Comparison of ENCODE assay signal across 26 cellular contexts in the genomic region with DNA sequence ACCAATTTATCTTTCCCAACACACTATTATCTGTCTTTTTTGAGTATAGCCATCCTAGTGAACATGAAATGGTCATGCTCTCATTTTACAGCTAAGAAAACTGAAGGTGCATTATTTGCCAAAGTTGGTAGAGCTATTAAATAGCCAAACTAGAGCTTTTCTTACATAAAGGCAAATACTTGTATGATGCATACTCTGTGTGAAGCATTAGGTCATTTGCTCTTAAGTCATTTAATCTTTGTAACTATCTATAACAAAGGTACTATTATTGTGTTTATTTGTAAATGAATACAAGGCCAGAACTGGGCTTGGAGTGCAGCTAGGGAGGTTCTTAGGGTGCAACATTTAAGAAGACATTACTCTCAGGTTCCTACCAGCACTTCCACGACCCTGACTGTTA.
A peak's percentile ranks its signal among the peaks of the same experiment; 100 is the strongest.
DNase-seq lines count a peak whose midpoint lies in the region; ATAC-seq and TF ChIP-seq lines count a peak whose summit lies in the region.
"Had no signal": no experiment of that assay in that cellular context is flagged by ENCODE, and none has a peak within 500 bp of the region (broad histone marks: within the 10 kb centered on the region; RNA-seq: fewer than 3 reads in every experiment).

No MANE protein-coding gene starts in this region.

- peaks cover 18% of the 10 kb centered on the region for H3F3A ChIP-seq in GM23248 (ENCODE audit: insufficient read depth)
- no peaks in the 10 kb centered on the region for H3F3A ChIP-seq in PC-3 (ENCODE audit: low read length, unreplicated experiment)

- intact Hi-C loops in PC-3 (cut with micrococcal nuclease): loop anchor here (5.0 kb wide), 1 partner anchor 38 kb away; no protein-coding TSS in a partner anchor

- in situ Hi-C loops in GM23248 (cut with MboI): no loop called here

- H3K4me1 ChIP-seq in GM23248 (ENCODE audit: insufficient read depth) (peaks cover 20% of the 10 kb centered on the region), PC-3 (ENCODE audit: insufficient read depth, low read length) (peaks cover 29% of the 10 kb centered on the region), foreskin keratinocyte (peaks cover 13% of the 10 kb centered on the region)
- H3K4me1 ChIP-seq: BLaER1 treated with 17β-estradiol and CSF1 and Interleukin-3, amounts not matched to agents 10 nM and 100 nM; Caco-2 had no signal

- 96 to 100% methylated on average over 1 of the region's 1 CpG for WGBS in GM23248 (ENCODE audit: low coverage in 1 of 2, low lambda C conversion rate in 2 of 2, missing lambda C conversion rate in 2 of 2), 2 experiments

- no peak overlapping the region for H3K4me2 ChIP-seq in GM23248 (ENCODE audit: unreplicated experiment)
- 0 out of 2 replicates have a peak overlapping the region, but pooled peaks have one; percentile 7 for H3K4me2 ChIP-seq in PC-3 (ENCODE audit: low read length)
- H3K4me2 ChIP-seq: BLaER1 treated with 17β-estradiol and CSF1 and Interleukin-3, amounts not matched to agents 10 nM and 100 nM had no signal

- no peak overlapping the region for H3K9ac ChIP-seq in GM23248
- H3K9ac ChIP-seq in PC-3 (ENCODE audit: low read length): peak overlapping the region; percentile 70
- H3K9ac ChIP-seq: BLaER1 treated with 17β-estradiol and CSF1 and Interleukin-3, amounts not matched to agents 10 nM and 100 nM had no signal

- H3K27me3 ChIP-seq in AG04450 (ENCODE audit: control insufficient read depth, insufficient read depth, low read length) (no peaks in the 10 kb centered on the region), GM23248 (replicated peaks; ENCODE audit: insufficient read depth) (no peaks in the 10 kb centered on the region), PC-3 (ENCODE audit: low read length) (no peaks in the 10 kb centered on the region), foreskin keratinocyte (no peaks in the 10 kb centered on the region)
- H3K27me3 ChIP-seq: BLaER1 treated with 17β-estradiol and CSF1 and Interleukin-3, amounts not matched to agents 10 nM and 100 nM; SJSA1 had no signal

- CTCF ChIA-PET in AG04450 (lab: Charles Lee): interaction anchor here (0.6 to 1.9 kb wide), 4 partner anchors 123 to 492 kb away, joined by 3 to 6 read pairs (median 3); partner anchors contain the start of gene THSD4
- CTCF ChIA-PET in PC-3 (lab: Charles Lee): no interaction called here

- H4K20me1 ChIP-seq in GM23248 (ENCODE audit: insufficient read depth) (no peaks in the 10 kb centered on the region), PC-3 (ENCODE audit: low read length) (no peaks in the 10 kb centered on the region)
- H4K20me1 ChIP-seq: BLaER1 treated with 17β-estradiol and CSF1 and Interleukin-3, amounts not matched to agents 10 nM and 100 nM had no signal

- TF ChIP-seq CTCF in AG04450 (IDR thresholded peaks at IDR 0.05; ENCODE audit: low read depth, low read length) (no peak), PC-3 (conservative IDR thresholded peaks at IDR 0.05; ENCODE audit: low read depth, low read length) (no peak), foreskin keratinocyte (conservative IDR thresholded peaks at IDR 0.05) (no peak)

- H3K9me2 ChIP-seq in GM23248 (ENCODE audit: insufficient read depth): peaks cover 3% of the 10 kb centered on the region; the same call in 1 of the 2 replicates
- H3K9me2 ChIP-seq in PC-3 (replicated peaks; ENCODE audit: low read length): no peaks in the 10 kb centered on the region

- ATAC-seq in PC-3: peak; percentile 24
- ATAC-seq in foreskin keratinocyte: no peak
- ATAC-seq in GM18498 (IDR thresholded peaks at IDR 0.05; ENCODE audit: unreplicated experiment): no peak
- ATAC-seq: GM12878, HCT116, K562, Panc1 had no signal

- H3K27ac ChIP-seq in AG04450 (ENCODE audit: low read depth, low read length) (peak overlapping the region; percentile 58), GM23248 (no peak overlapping the region), PC-3 (ENCODE audit: low read length) (peak overlapping the region; percentile 92), foreskin keratinocyte (peak overlapping the region; percentile 53)
- H3K27ac ChIP-seq: BLaER1 treated with 17β-estradiol and CSF1 and Interleukin-3, amounts not matched to agents 10 nM and 100 nM; SJSA1 had no signal

- H3K9me3 ChIP-seq in AG04450 (ENCODE audit: control insufficient read depth, insufficient read depth, low read length) (no peaks in the 10 kb centered on the region), GM23248 (ENCODE audit: low read depth) (no peaks in the 10 kb centered on the region), PC-3 (ENCODE audit: low read length) (no peaks in the 10 kb centered on the region)
- H3K9me3 ChIP-seq: BLaER1 treated with 17β-estradiol and CSF1 and Interleukin-3, amounts not matched to agents 10 nM and 100 nM; Caco-2; SJSA1 had no signal

- H3K4me3 ChIP-seq in AG04450 (ENCODE audit: low read depth, low read length): no peak overlapping the region
- H3K4me3 ChIP-seq in GM23248: no peak overlapping the region
- H3K4me3 ChIP-seq in PC-3 (ENCODE audit: low read length): no peak overlapping the region
- H3K4me3 ChIP-seq: BLaER1 treated with 17β-estradiol and CSF1 and Interleukin-3, amounts not matched to agents 10 nM and 100 nM; GM12878; K562; SJSA1 had no signal

- POLR2A ChIA-PET in AG04450 (lab: Yijun Ruan, JAX): interaction anchor here (1.0 to 2.0 kb wide), 6 partner anchors 10 to 135 kb away, joined by 3 to 10 read pairs (median 4); no protein-coding TSS in a partner anchor
- POLR2A ChIA-PET in PC-3 (lab: Charles Lee; ENCODE audit: unreplicated experiment): interaction anchor here (0.6 kb wide), 1 partner anchor 273 kb away, joined by 3 read pairs; no protein-coding TSS in a partner anchor

- H3K79me2 ChIP-seq in GM23248 (ENCODE audit: insufficient read depth): no peaks in the 10 kb centered on the region
- H3K79me2 ChIP-seq in PC-3 (ENCODE audit: low read length): 0 out of 2 replicates have a peak, but pooled peaks cover 10% of the 10 kb centered on the region

- H3K36me3 ChIP-seq in GM23248 (ENCODE audit: low read depth): peaks cover 10% of the 10 kb centered on the region; the same call in 1 of the 2 replicates
- peaks cover 22% of the 10 kb centered on the region for H3K36me3 ChIP-seq in PC-3 (ENCODE audit: low read depth, low read length)
- H3K36me3 ChIP-seq: BLaER1 treated with 17β-estradiol and CSF1 and Interleukin-3, amounts not matched to agents 10 nM and 100 nM; SJSA1 had no signal

- DNase-seq in AG04450 (ENCODE audit: low read depth, low spot score) (no peak), GM23248 (peak; percentile 32), PC-3 (peak; percentile 41), foreskin keratinocyte (no peak), kidney glomerular epithelial cell (lab: John Stamatoyannopoulos, UW) (no peak), NCI-H2227 treated with DMSO at 0.1 percent for 48 hours (lab: John Stamatoyannopoulos, UW) (no peak)
- DNase-seq: ACHN; Caco-2; CD4-positive, alpha-beta memory T cell; DMS 273 treated with DMSO at 0.1 percent for 48 hours; DMS79 treated with DMSO at 0.1 percent for 48 hours; GOT3; MM.1S; NCI-H1048; NCI-H1436; NCI-H1930; NCI-H226; NCI-H510A treated with DMSO at 0.1 percent for 48 hours; NCI-H748 treated with DMSO at 0.1 percent for 48 hours had no signal

- H2AFZ ChIP-seq in GM23248: no peak overlapping the region
- no peak overlapping the region for H2AFZ ChIP-seq in PC-3 (ENCODE audit: low read length)

- no TSS peak for BruUV-seq in PC-3 (replicated peaks; lab: Mats Ljungman, UMichigan)

Comparison
In these comparisons a context has a peak if more than half of its experiments do, and no peak if none do; other contexts are left out.
1. DNase-seq: peak in GM23248 (single experiment) and PC-3 (single experiment); none in AG04450 (single experiment), foreskin keratinocyte (0 of 2), kidney glomerular epithelial cell (single experiment) and NCI-H2227 treated with DMSO at 0.1 percent for 48 hours (single experiment).